Comparison of ENCODE assay signal across 13 cellular contexts in the genomic region with DNA sequence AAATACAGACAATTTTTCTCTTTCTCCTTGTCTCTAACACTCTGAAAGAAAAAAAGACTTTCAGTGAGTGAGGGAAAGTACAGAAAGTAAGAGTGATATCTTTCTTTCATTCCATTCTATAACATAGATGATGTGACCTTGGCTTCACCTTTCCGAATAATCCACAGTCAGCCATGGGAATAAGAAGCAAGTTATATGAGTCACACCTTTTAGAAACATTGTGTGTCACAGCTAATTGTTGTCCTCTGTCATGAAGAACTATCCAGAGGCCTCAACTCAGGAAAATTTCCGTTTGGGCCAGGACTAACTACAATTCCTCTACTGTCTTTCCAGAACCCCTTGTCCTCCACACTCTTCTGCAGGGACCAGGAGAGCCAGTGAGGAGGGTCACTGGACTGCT.
DNase-seq lines count a peak whose midpoint lies in the region; TF ChIP-seq lines count a peak whose summit lies in the region.
"Had no signal": no experiment of that assay in that cellular context is flagged by ENCODE, and none has a peak within 500 bp of the region (broad histone marks: within the 10 kb centered on the region; RNA-seq: fewer than 3 reads in every experiment).

No MANE protein-coding gene starts in this region.

- no peaks in the 10 kb centered on the region for H3F3A ChIP-seq in GM23248 (ENCODE audit: insufficient read depth)

- no peaks in the 10 kb centered on the region for H3K9me2 ChIP-seq in GM23248 (ENCODE audit: insufficient read depth)

- no peak overlapping the region for H3K9ac ChIP-seq in GM23248

- peak; percentile 67 for DNase-seq in GM23248
- peak; percentile 25 for DNase-seq in astrocyte of the hippocampus (ENCODE audit: low read depth, low spot score)
- DNase-seq in fibroblast of mammary gland (ENCODE audit: low read depth), result peak; percentile 36
- peak; percentile 9 for DNase-seq in retina
- no peak for DNase-seq in NCI-H524 treated with DMSO at 0.1 percent for 48 hours (lab: John Stamatoyannopoulos, UW)
- no peak for DNase-seq in SW480 (ENCODE audit: low spot score)
- DNase-seq in NCI-H1694 treated with DMSO at 0.1 percent for 48 hours (lab: John Stamatoyannopoulos, UW), result no peak
- DNase-seq: C1 segment of cervical spinal cord; GF-D8; NCI-H1930; NCI-H69; NK-92 treated with Interleukin-12 subunit alpha and Interleukin-12 subunit beta, amount 100 ng/mL, for 24 hours; SHP77 treated with DMSO at 0.1 percent for 48 hours had no signal

- in situ Hi-C loops in GM23248 (cut with MboI), result no loop called here

- H3K27me3 ChIP-seq in GM23248 (replicated peaks; ENCODE audit: insufficient read depth), result no peaks in the 10 kb centered on the region

- 33 to 49% methylated on average over 2 of the region's 2 CpGs for WGBS in GM23248 (ENCODE audit: low coverage in 1 of 2, low lambda C conversion rate in 2 of 2, missing lambda C conversion rate in 2 of 2), 2 experiments

- no peaks in the 10 kb centered on the region for H3K79me2 ChIP-seq in GM23248 (ENCODE audit: insufficient read depth)

- no peak for TF ChIP-seq CTCF in fibroblast of mammary gland (conservative IDR thresholded peaks at IDR 0.05; ENCODE audit: control insufficient read depth, insufficient read depth, low read depth, low read length)

- H4K20me1 ChIP-seq in GM23248 (ENCODE audit: insufficient read depth), result no peaks in the 10 kb centered on the region

- H2AFZ ChIP-seq in GM23248, result no peak overlapping the region

- H3K27ac ChIP-seq in GM23248, result no peak overlapping the region

- H3K9me3 ChIP-seq in GM23248 (ENCODE audit: low read depth), result no peaks in the 10 kb centered on the region

- H3K36me3 ChIP-seq in GM23248 (ENCODE audit: low read depth), result no peaks in the 10 kb centered on the region

- H3K4me1 ChIP-seq in GM23248 (ENCODE audit: insufficient read depth), result peaks cover 36% of the 10 kb centered on the region

- H3K4me3 ChIP-seq in GM23248 (no peak overlapping the region), fibroblast of mammary gland (ENCODE audit: control insufficient read depth, low read depth, low read length) (no peak overlapping the region)

- peak overlapping the region; percentile 5 for H3K4me2 ChIP-seq in GM23248 (ENCODE audit: unreplicated experiment)

Comparison
In these comparisons a context has a peak if more than half of its experiments do, and no peak if none do; other contexts are left out.
1. DNase-seq: peak in GM23248 (single experiment), astrocyte of the hippocampus (single experiment), fibroblast of mammary gland (single experiment) and retina (single experiment); none in NCI-H524 treated with DMSO at 0.1 percent for 48 hours (single experiment), SW480 (single experiment) and NCI-H1694 treated with DMSO at 0.1 percent for 48 hours (single experiment).